2 cellular contexts compared by ENCODE assay signal in the genomic region with DNA sequence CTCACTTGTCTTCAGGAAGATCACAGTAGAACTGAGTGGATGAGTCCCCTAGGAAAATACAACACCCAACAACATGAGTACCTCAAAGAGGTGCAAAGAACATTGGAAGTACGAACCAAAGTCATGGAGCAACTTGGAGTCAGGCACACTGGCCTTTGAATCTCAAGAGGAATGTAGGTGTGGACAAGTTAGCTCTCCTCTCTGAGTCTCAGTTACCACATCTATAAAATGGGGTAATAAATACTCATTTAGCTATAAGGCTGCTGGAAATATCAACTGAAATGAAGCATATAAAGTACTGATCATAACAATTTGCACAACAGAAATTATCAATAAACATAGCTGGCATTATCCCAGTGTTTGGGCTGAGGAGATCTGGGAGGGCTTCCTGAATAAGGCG.
TF ChIP-seq lines count a peak whose summit lies in the region.

No MANE protein-coding gene starts in this region.

TF ChIP-seq in IMR-90, 13 proteins besides CTCF, POLR2A, EP300 and RAD21:
- TF ChIP-seq RFX5 (IDR thresholded peaks at IDR 0.05; ENCODE audit: low read depth, low read length) (no peak), RCOR1 (IDR thresholded peaks at IDR 0.05; ENCODE audit: insufficient replicate concordance, low read length) (no peak), FOS (IDR thresholded peaks at IDR 0.05; ENCODE audit: low read depth, low read length) (no peak), CEBPB (IDR thresholded peaks at IDR 0.05; ENCODE audit: low read depth, low read length) (no peak), NFE2L2 (IDR thresholded peaks at IDR 0.05; ENCODE audit: low read depth, low read length) (no peak), CHD1 (IDR thresholded peaks at IDR 0.05; ENCODE audit: low read depth, low read length) (no peak), MAFK (IDR thresholded peaks at IDR 0.05; ENCODE audit: low read depth, low read length) (no peak), MXI1 (IDR thresholded peaks at IDR 0.05; ENCODE audit: borderline replicate concordance, low read depth, low read length) (no peak), MAZ (IDR thresholded peaks at IDR 0.05; ENCODE audit: borderline replicate concordance, low read depth, low read length) (no peak), SMC3 (IDR thresholded peaks at IDR 0.05; ENCODE audit: low read depth, low read length) (no peak), BHLHE40 (IDR thresholded peaks at IDR 0.05; ENCODE audit: low read depth, low read length) (no peak)
- TF ChIP-seq, protein P1, sequence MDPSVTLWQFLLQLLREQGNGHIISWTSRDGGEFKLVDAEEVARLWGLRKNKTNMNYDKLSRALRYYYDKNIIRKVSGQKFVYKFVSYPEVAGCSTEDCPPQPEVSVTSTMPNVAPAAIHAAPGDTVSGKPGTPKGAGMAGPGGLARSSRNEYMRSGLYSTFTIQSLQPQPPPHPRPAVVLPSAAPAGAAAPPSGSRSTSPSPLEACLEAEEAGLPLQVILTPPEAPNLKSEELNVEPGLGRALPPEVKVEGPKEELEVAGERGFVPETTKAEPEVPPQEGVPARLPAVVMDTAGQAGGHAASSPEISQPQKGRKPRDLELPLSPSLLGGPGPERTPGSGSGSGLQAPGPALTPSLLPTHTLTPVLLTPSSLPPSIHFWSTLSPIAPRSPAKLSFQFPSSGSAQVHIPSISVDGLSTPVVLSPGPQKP (IDR thresholded peaks at IDR 0.05; ENCODE audit: borderline replicate concordance, low read depth, low read length) = no peak
- TF ChIP-seq, protein P2, sequence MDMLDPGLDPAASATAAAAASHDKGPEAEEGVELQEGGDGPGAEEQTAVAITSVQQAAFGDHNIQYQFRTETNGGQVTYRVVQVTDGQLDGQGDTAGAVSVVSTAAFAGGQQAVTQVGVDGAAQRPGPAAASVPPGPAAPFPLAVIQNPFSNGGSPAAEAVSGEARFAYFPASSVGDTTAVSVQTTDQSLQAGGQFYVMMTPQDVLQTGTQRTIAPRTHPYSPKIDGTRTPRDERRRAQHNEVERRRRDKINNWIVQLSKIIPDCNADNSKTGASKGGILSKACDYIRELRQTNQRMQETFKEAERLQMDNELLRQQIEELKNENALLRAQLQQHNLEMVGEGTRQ (IDR thresholded peaks at IDR 0.05; ENCODE audit: low read depth, low read length) = no peak

TF ChIP-seq in K562, 482 proteins besides CTCF, POLR2A, EP300 and RAD21:
- TF ChIP-seq BCOR (IDR thresholded peaks at IDR 0.05) = peak; percentile 63; the same call in 1 of the 2 replicates
- peak; percentile 80 for TF ChIP-seq RBM25 (IDR thresholded peaks at IDR 0.05; ENCODE audit: low read depth, low read length, severe bottlenecking)
- TF ChIP-seq, protein P3, sequence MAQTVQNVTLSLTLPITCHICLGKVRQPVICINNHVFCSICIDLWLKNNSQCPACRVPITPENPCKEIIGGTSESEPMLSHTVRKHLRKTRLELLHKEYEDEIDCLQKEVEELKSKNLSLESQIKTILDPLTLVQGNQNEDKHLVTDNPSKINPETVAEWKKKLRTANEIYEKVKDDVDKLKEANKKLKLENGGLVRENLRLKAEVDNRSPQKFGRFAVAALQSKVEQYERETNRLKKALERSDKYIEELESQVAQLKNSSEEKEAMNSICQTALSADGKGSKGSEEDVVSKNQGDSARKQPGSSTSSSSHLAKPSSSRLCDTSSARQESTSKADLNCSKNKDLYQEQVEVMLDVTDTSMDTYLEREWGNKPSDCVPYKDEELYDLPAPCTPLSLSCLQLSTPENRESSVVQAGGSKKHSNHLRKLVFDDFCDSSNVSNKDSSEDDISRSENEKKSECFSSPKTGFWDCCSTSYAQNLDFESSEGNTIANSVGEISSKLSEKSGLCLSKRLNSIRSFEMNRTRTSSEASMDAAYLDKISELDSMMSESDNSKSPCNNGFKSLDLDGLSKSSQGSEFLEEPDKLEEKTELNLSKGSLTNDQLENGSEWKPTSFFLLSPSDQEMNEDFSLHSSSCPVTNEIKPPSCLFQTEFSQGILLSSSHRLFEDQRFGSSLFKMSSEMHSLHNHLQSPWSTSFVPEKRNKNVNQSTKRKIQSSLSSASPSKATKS (CRISPR knock-in tag; IDR thresholded peaks at IDR 0.05) = no peak
- peak in 1 of 2 experiments; percentile 18; a peak in 1 of 3 replicates for TF ChIP-seq CBX3 (IDR thresholded peaks at IDR 0.05; ENCODE audit: borderline replicate concordance in 1 of 2, low read length in 2 of 2)
- TF ChIP-seq ADNP (tag; IDR thresholded peaks at IDR 0.05) = peak; percentile 22; the same call in 1 of the 2 replicates
- TF ChIP-seq MYC (IDR thresholded peaks at IDR 0.05; ENCODE audit: low read depth, low read length) = no peak
- no peak for TF ChIP-seq MYC (CRISPR knock-in tag; IDR thresholded peaks at IDR 0.05; ENCODE audit: borderline replicate concordance, low read depth)
- peak; percentile 45 to 50; a peak in 2 of 4 replicates for TF ChIP-seq KDM1A (IDR thresholded peaks at IDR 0.05)
TF ChIP-seq in K562: peak in this region for 5.
